ENCODE assay signal across 28 cellular contexts in genomic region chr2:199042660-199043379, GRCh38.
"Had no signal": no experiment of that assay in that cellular context is flagged by ENCODE, and none has a peak within 500 bp of the region (broad histone marks: within the 10 kb centered on the region; RNA-seq: fewer than 3 reads in every experiment).

No MANE protein-coding gene starts in this region.

- H3K27ac Mint-ChIP-seq: activated CD4-positive, alpha-beta memory T cell treated with anti-CD3 and anti-CD28 coated beads, Interleukin-2, amount 10 ng/mL, durations not matched to agents 7 days and 5 days; activated CD4-positive, alpha-beta T cell treated with anti-CD3 and anti-CD28 coated beads for 36 hours; activated naive CD4-positive, alpha-beta T cell treated with anti-CD3 and anti-CD28 coated beads for 36 hours; activated naive CD8-positive, alpha-beta T cell treated with anti-CD3 and anti-CD28 coated beads for 36 hours; activated T-helper 17 cell treated with anti-CD3 and anti-CD28 coated beads, Interleukin-2, amount 50 U/mL, for 72 hours had no signal

- H3K9me3 Mint-ChIP-seq: activated CD4-positive, alpha-beta memory T cell treated with anti-CD3 and anti-CD28 coated beads, Interleukin-2, amount 10 ng/mL, durations not matched to agents 7 days and 5 days; activated naive CD4-positive, alpha-beta T cell treated with anti-CD3 and anti-CD28 coated beads for 36 hours; activated T-helper 17 cell treated with anti-CD3 and anti-CD28 coated beads, Interleukin-2, amount 50 U/mL, for 72 hours had no signal

- H3K4me3 Mint-ChIP-seq: activated CD4-positive, alpha-beta memory T cell treated with anti-CD3 and anti-CD28 coated beads, Interleukin-2, amount 10 ng/mL, durations not matched to agents 7 days and 5 days; activated CD4-positive, alpha-beta T cell treated with anti-CD3 and anti-CD28 coated beads for 36 hours; activated naive CD4-positive, alpha-beta T cell treated with anti-CD3 and anti-CD28 coated beads for 36 hours; activated naive CD8-positive, alpha-beta T cell treated with anti-CD3 and anti-CD28 coated beads for 36 hours; activated T-helper 17 cell treated with anti-CD3 and anti-CD28 coated beads, Interleukin-2, amount 50 U/mL, for 72 hours had no signal

- DNase-seq: activated CD4-positive, alpha-beta memory T cell treated with anti-CD3 and anti-CD28 coated beads, Interleukin-2, amount 10 ng/mL, durations not matched to agents 7 days and 5 days; activated CD4-positive, alpha-beta T cell treated with anti-CD3 and anti-CD28 coated beads for 36 hours; activated CD4-positive, alpha-beta T cell treated with anti-CD3 and anti-CD28 coated beads, Interleukin-2, amount 50 U/mL, for 1 hour; activated gamma-delta T cell; activated naive CD4-positive, alpha-beta T cell treated with anti-CD3 and anti-CD28 coated beads for 36 hours; activated naive CD8-positive, alpha-beta T cell treated with anti-CD3 and anti-CD28 coated beads for 36 hours; activated T-cell treated with anti-CD3 and anti-CD28 coated beads for 4 hours; activated T-cell treated with anti-CD3 and anti-CD28 coated beads, Interleukin-2, amount 50 U/mL, for 48 hours; brain microvascular endothelial cell; MG63; MV-4-11; NCI-H1092 treated with DMSO at 0.1 percent for 48 hours; NCI-H1417 treated with DMSO at 0.1 percent for 48 hours; NCI-H1694; NCI-H2029; NCI-H2107; NCI-H345; NCI-H510A; NCI-H526 treated with DMSO at 0.1 percent for 48 hours; NCI-H82; NK-92 treated with Interleukin-12 subunit alpha and Interleukin-12 subunit beta, amount 100 ng/mL, for 24 hours; Peyer's patch; Right ventricle myocardium superior; SJCRH30; SK-N-SH; T-helper 1 cell; WERI-Rb-1 had no signal

- H3K4me1 Mint-ChIP-seq: activated CD4-positive, alpha-beta memory T cell treated with anti-CD3 and anti-CD28 coated beads, Interleukin-2, amount 10 ng/mL, durations not matched to agents 7 days and 5 days; activated CD4-positive, alpha-beta T cell treated with anti-CD3 and anti-CD28 coated beads for 36 hours; activated naive CD8-positive, alpha-beta T cell treated with anti-CD3 and anti-CD28 coated beads for 36 hours; activated T-helper 17 cell treated with anti-CD3 and anti-CD28 coated beads, Interleukin-2, amount 50 U/mL, for 72 hours had no signal

- H3K27me3 Mint-ChIP-seq: activated CD4-positive, alpha-beta memory T cell treated with anti-CD3 and anti-CD28 coated beads, Interleukin-2, amount 10 ng/mL, durations not matched to agents 7 days and 5 days; activated CD4-positive, alpha-beta T cell treated with anti-CD3 and anti-CD28 coated beads for 36 hours; activated naive CD8-positive, alpha-beta T cell treated with anti-CD3 and anti-CD28 coated beads for 36 hours; activated T-helper 17 cell treated with anti-CD3 and anti-CD28 coated beads, Interleukin-2, amount 50 U/mL, for 72 hours had no signal

- H3K36me3 Mint-ChIP-seq: activated naive CD8-positive, alpha-beta T cell treated with anti-CD3 and anti-CD28 coated beads for 36 hours had no signal

- ATAC-seq: activated CD4-positive, alpha-beta T cell treated with anti-CD3 and anti-CD28 coated beads for 36 hours; activated T-helper 17 cell treated with anti-CD3 and anti-CD28 coated beads, Interleukin-2, amount 50 U/mL, for 72 hours had no signal
